Comparison of ENCODE assay signal across 1 cellular context in genomic region chr6:28252507-28252975, GRCh38.
TF ChIP-seq lines count a peak whose summit lies in the region.

No MANE protein-coding gene starts in this region.

TF ChIP-seq in K562, 482 proteins besides CTCF, POLR2A, EP300 and RAD21 (continued from another document):
- TF ChIP-seq ZNF165 (CRISPR knock-in tag; IDR thresholded peaks at IDR 0.05; ENCODE audit: borderline replicate concordance) = 0 out of 2 replicates have a peak, but pooled peaks have one; percentile 1
- TF ChIP-seq CSDE1 (IDR thresholded peaks at IDR 0.05) = 0 out of 4 replicates have a peak, but pooled peaks of 1 of the 2 experiments have one; percentile 48
- TF ChIP-seq MXD1 (CRISPR knock-in tag; IDR thresholded peaks at IDR 0.05; ENCODE audit: borderline replicate concordance, poor library complexity, severe bottlenecking) = peak; percentile 14
TF ChIP-seq in K562: peak in this region for 28.
